ENCODE assay signal across 1 cellular context in the genomic region with DNA sequence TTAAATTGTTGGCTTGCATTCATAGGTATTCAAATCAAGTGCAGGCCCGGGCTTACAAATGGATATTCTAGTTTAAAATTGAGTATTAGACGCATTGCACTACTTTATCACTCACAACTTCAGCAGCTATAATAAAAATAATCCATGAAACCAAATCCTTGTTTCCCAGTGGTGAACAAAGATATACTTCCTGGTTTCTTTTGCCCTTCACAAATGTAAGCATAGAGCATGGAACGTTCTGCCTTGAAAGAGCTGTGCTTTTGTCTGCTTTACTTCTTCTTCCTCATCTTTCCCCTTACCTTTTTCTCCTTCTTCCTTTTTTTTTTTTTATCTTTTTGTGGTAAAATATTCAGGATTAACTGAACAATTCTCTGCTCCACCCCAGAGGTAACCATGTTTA.
TF ChIP-seq lines count a peak whose summit lies in the region.

No MANE protein-coding gene starts in this region.

TF ChIP-seq in WTC11, 78 proteins besides CTCF, POLR2A, EP300 and RAD21 (continued from another document):
- TF ChIP-seq, protein P1, sequence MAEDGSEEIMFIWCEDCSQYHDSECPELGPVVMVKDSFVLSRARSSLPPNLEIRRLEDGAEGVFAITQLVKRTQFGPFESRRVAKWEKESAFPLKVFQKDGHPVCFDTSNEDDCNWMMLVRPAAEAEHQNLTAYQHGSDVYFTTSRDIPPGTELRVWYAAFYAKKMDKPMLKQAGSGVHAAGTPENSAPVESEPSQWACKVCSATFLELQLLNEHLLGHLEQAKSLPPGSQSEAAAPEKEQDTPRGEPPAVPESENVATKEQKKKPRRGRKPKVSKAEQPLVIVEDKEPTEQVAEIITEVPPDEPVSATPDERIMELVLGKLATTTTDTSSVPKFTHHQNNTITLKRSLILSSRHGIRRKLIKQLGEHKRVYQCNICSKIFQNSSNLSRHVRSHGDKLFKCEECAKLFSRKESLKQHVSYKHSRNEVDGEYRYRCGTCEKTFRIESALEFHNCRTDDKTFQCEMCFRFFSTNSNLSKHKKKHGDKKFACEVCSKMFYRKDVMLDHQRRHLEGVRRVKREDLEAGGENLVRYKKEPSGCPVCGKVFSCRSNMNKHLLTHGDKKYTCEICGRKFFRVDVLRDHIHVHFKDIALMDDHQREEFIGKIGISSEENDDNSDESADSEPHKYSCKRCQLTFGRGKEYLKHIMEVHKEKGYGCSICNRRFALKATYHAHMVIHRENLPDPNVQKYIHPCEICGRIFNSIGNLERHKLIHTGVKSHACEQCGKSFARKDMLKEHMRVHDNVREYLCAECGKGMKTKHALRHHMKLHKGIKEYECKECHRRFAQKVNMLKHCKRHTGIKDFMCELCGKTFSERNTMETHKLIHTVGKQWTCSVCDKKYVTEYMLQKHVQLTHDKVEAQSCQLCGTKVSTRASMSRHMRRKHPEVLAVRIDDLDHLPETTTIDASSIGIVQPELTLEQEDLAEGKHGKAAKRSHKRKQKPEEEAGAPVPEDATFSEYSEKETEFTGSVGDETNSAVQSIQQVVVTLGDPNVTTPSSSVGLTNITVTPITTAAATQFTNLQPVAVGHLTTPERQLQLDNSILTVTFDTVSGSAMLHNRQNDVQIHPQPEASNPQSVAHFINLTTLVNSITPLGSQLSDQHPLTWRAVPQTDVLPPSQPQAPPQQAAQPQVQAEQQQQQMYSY (CRISPR knock-in tag; IDR thresholded peaks at IDR 0.05): no peak
- TF ChIP-seq KAT7 (CRISPR knock-in tag; IDR thresholded peaks at IDR 0.05; ENCODE audit: borderline replicate concordance): no peak
- TF ChIP-seq CREB1 (CRISPR knock-in tag; IDR thresholded peaks at IDR 0.05): no peak
- TF ChIP-seq GRHL2 (CRISPR knock-in tag; IDR thresholded peaks at IDR 0.05; ENCODE audit: insufficient replicate concordance, severe bottlenecking): no peak
- TF ChIP-seq, protein P2, sequence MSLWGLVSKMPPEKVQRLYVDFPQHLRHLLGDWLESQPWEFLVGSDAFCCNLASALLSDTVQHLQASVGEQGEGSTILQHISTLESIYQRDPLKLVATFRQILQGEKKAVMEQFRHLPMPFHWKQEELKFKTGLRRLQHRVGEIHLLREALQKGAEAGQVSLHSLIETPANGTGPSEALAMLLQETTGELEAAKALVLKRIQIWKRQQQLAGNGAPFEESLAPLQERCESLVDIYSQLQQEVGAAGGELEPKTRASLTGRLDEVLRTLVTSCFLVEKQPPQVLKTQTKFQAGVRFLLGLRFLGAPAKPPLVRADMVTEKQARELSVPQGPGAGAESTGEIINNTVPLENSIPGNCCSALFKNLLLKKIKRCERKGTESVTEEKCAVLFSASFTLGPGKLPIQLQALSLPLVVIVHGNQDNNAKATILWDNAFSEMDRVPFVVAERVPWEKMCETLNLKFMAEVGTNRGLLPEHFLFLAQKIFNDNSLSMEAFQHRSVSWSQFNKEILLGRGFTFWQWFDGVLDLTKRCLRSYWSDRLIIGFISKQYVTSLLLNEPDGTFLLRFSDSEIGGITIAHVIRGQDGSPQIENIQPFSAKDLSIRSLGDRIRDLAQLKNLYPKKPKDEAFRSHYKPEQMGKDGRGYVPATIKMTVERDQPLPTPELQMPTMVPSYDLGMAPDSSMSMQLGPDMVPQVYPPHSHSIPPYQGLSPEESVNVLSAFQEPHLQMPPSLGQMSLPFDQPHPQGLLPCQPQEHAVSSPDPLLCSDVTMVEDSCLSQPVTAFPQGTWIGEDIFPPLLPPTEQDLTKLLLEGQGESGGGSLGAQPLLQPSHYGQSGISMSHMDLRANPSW (CRISPR knock-in tag; conservative IDR thresholded peaks at IDR 0.05; ENCODE audit: low read depth): no peak
- no peak for TF ChIP-seq TCF7 (CRISPR knock-in tag; IDR thresholded peaks at IDR 0.05; ENCODE audit: low read depth)
- TF ChIP-seq, protein P3, sequence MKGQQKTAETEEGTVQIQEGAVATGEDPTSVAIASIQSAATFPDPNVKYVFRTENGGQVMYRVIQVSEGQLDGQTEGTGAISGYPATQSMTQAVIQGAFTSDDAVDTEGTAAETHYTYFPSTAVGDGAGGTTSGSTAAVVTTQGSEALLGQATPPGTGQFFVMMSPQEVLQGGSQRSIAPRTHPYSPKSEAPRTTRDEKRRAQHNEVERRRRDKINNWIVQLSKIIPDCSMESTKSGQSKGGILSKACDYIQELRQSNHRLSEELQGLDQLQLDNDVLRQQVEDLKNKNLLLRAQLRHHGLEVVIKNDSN (CRISPR knock-in tag; IDR thresholded peaks at IDR 0.05): no peak
- TF ChIP-seq, protein P4, sequence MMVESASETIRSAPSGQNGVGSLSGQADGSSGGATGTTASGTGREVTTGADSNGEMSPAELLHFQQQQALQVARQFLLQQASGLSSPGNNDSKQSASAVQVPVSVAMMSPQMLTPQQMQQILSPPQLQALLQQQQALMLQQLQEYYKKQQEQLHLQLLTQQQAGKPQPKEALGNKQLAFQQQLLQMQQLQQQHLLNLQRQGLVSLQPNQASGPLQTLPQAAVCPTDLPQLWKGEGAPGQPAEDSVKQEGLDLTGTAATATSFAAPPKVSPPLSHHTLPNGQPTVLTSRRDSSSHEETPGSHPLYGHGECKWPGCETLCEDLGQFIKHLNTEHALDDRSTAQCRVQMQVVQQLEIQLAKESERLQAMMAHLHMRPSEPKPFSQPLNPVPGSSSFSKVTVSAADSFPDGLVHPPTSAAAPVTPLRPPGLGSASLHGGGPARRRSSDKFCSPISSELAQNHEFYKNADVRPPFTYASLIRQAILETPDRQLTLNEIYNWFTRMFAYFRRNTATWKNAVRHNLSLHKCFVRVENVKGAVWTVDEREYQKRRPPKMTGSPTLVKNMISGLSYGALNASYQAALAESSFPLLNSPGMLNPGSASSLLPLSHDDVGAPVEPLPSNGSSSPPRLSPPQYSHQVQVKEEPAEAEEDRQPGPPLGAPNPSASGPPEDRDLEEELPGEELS (CRISPR knock-in tag; IDR thresholded peaks at IDR 0.05): no peak
- TF ChIP-seq ZNF232 (CRISPR knock-in tag; IDR thresholded peaks at IDR 0.05): no peak
- no peak for TF ChIP-seq FOXK1 (CRISPR knock-in tag; IDR thresholded peaks at IDR 0.05)
- no peak for TF ChIP-seq NFE2L1 (CRISPR knock-in tag; IDR thresholded peaks at IDR 0.05)
- TF ChIP-seq, protein P5, sequence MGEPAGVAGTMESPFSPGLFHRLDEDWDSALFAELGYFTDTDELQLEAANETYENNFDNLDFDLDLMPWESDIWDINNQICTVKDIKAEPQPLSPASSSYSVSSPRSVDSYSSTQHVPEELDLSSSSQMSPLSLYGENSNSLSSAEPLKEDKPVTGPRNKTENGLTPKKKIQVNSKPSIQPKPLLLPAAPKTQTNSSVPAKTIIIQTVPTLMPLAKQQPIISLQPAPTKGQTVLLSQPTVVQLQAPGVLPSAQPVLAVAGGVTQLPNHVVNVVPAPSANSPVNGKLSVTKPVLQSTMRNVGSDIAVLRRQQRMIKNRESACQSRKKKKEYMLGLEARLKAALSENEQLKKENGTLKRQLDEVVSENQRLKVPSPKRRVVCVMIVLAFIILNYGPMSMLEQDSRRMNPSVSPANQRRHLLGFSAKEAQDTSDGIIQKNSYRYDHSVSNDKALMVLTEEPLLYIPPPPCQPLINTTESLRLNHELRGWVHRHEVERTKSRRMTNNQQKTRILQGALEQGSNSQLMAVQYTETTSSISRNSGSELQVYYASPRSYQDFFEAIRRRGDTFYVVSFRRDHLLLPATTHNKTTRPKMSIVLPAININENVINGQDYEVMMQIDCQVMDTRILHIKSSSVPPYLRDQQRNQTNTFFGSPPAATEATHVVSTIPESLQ (CRISPR knock-in tag; IDR thresholded peaks at IDR 0.05): no peak
